Comparison of ENCODE assay signal across 12 cellular contexts in the genomic region with DNA sequence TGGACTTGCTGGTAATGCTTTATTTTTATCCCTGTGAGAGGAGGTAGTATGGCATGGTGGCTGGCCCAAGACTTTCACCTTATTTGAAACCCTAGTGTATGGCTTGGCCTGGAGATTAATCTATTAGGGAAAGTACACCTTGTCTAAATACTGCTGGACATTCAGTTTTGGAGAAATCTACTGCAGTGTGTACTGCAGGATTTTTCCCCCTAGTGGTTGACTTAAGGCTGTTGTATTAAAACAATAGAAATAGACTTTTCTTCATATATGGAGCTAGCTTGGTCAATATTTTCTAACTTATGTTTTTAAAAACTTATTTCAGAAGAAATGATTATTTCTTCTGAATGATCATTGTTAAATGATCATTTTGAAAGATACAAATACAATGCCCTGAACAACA. TPM values are rescaled to one million over a fixed set of nuclear protein-coding genes. Genes with fewer than 3 reads are reported as not detected.
A peak's percentile ranks its signal among the peaks of the same experiment; 100 is the strongest.
DNase-seq lines count a peak whose midpoint lies in the region; TF ChIP-seq lines count a peak whose summit lies in the region.
"Had no signal": no experiment of that assay in that cellular context is flagged by ENCODE, and none has a peak within 500 bp of the region (broad histone marks: within the 10 kb centered on the region; RNA-seq: fewer than 3 reads in every experiment).

No MANE protein-coding gene starts in this region.

- DNase-seq in GM10266 (ENCODE audit: extremely low spot score) (no peak), MM.1S (no peak), cardiac fibroblast (ENCODE audit: low read depth in 2 of 2) (no peak), osteoblast (ENCODE audit: insufficient read length, low spot score, missing footprints) (no peak), RPMI8226 (no peak), NCI-H446 (lab: John Stamatoyannopoulos, UW) (no peak), GOT3 (lab: John Stamatoyannopoulos, UW) (no peak)
- DNase-seq: effector memory CD8-positive, alpha-beta T cell; GF-D8; HCEC 1CT had no signal

- no peaks in the 10 kb centered on the region for H3K27me3 ChIP-seq in MM.1S (replicated peaks; ENCODE audit: insufficient read depth, low read length)
- no peaks in the 10 kb centered on the region for H3K27me3 ChIP-seq in osteoblast (ENCODE audit: insufficient read depth, low read length)

- H3K9me3 ChIP-seq in MM.1S (replicated peaks; ENCODE audit: insufficient read depth, low read length) (no peaks in the 10 kb centered on the region), osteoblast (ENCODE audit: low read depth, low read length) (no peaks in the 10 kb centered on the region)

- no peak overlapping the region for H3K4me3 ChIP-seq in MM.1S (ENCODE audit: low read length)
- H3K4me3 ChIP-seq in cardiac fibroblast (replicated peaks in 1 of 2; ENCODE audit: low read depth in 2 of 2, low read length in 2 of 2): no peak overlapping the region
- no peak overlapping the region for H3K4me3 ChIP-seq in osteoblast (ENCODE audit: insufficient read depth, low read length)
- H3K4me3 ChIP-seq: K562 had no signal

- H2AFZ ChIP-seq in MM.1S (ENCODE audit: low read length) (no peak overlapping the region), osteoblast (ENCODE audit: low read length) (no peak overlapping the region)

- TF ChIP-seq CTCF in GM10266 (IDR thresholded peaks at IDR 0.05; ENCODE audit: control insufficient read depth, insufficient read depth, low read depth, missing control alignments) (peak; percentile 14), MM.1S (IDR thresholded peaks at IDR 0.05; ENCODE audit: low read length) (peak; percentile 42), cardiac fibroblast (IDR thresholded peaks at IDR 0.05; ENCODE audit: low read depth, low read length) (peak; percentile 15), osteoblast (IDR thresholded peaks at IDR 0.05; ENCODE audit: extremely low read depth, low read depth, low read length) (peak; percentile 11)

- no peaks in the 10 kb centered on the region for H3F3A ChIP-seq in MM.1S (ENCODE audit: insufficient read depth, low read length)

- no peaks in the 10 kb centered on the region for H3K36me3 ChIP-seq in MM.1S (replicated peaks; ENCODE audit: insufficient read depth, low read length)
- no peaks in the 10 kb centered on the region for H3K36me3 ChIP-seq in osteoblast (ENCODE audit: insufficient read depth, low read length)

- no peak overlapping the region for H3K4me2 ChIP-seq in MM.1S (ENCODE audit: low read depth, low read length)
- no peak overlapping the region for H3K4me2 ChIP-seq in osteoblast (ENCODE audit: insufficient read depth, low read length)

- no peak overlapping the region for H3K9ac ChIP-seq in MM.1S (ENCODE audit: low read length)

- no peaks in the 10 kb centered on the region for H3K79me2 ChIP-seq in MM.1S (ENCODE audit: low read length)
- no peaks in the 10 kb centered on the region for H3K79me2 ChIP-seq in osteoblast (ENCODE audit: insufficient read depth, low read length)

- H3K27ac ChIP-seq in MM.1S (ENCODE audit: low read length) (no peak overlapping the region), osteoblast (ENCODE audit: low read depth, low read length) (no peak overlapping the region)

- H3K4me1 ChIP-seq in MM.1S (ENCODE audit: low read length): no peaks in the 10 kb centered on the region
- H3K4me1 ChIP-seq in osteoblast (ENCODE audit: insufficient read depth, low read length): peaks cover 3% of the 10 kb centered on the region

- H4K20me1 ChIP-seq in MM.1S (ENCODE audit: insufficient read depth, low read length): no peaks in the 10 kb centered on the region
- no peaks in the 10 kb centered on the region for H4K20me1 ChIP-seq in osteoblast (ENCODE audit: insufficient read depth, low read length)

- H3K9me2 ChIP-seq in MM.1S (replicated peaks; ENCODE audit: insufficient read depth, low read length): no peaks in the 10 kb centered on the region

RNA-seq across cellular contexts. Expression of a gene that starts 13.9 kb away (rescaled TPM):
- total RNA-seq in osteoblast: not detected in 2 replicates
- total RNA-seq: activated naive CD4-positive, alpha-beta T cell treated with anti-CD3 and anti-CD28 coated beads, Interleukin-2, amount 50 U/mL, for 72 hours; K562 had no signal
